Comparison of ENCODE assay signal across 29 cellular contexts in genomic region chr18:62644773-62645172, GRCh38.
"Had no signal": no experiment of that assay in that cellular context is flagged by ENCODE, and none has a peak within 500 bp of the region (broad histone marks: within the 10 kb centered on the region; RNA-seq: fewer than 3 reads in every experiment).

No MANE protein-coding gene starts in this region.

- H3K9me3 ChIP-seq: ascending aorta, colonic mucosa, heart left ventricle had no signal

- H3K4me1 ChIP-seq: ascending aorta, breast epithelium, colonic mucosa had no signal

- H3K36me3 ChIP-seq: ascending aorta, breast epithelium, cardiac muscle cell, colonic mucosa, heart left ventricle had no signal

- DNase-seq: activated CD4-positive, alpha-beta memory T cell treated with anti-CD3 and anti-CD28 coated beads for 36 hours; activated CD4-positive, alpha-beta T cell treated with anti-CD3 and anti-CD28 coated beads for 36 hours; activated CD4-positive, alpha-beta T cell treated with anti-CD3 and anti-CD28 coated beads, Interleukin-2, amount 10 ng/mL, durations not matched to agents 24 days and 14 days; activated CD4-positive, CD25-positive, alpha-beta regulatory T cell; activated CD4-positive, CD25-positive, alpha-beta regulatory T cell treated with anti-CD3 and anti-CD28 coated beads, Interleukin-2, amount 50 U/mL, for 72 hours; activated CD8-positive, alpha-beta memory T cell treated with anti-CD3 and anti-CD28 coated beads, Interleukin-2, amount 10 ng/mL, durations not matched to agents 7 days and 5 days; activated CD8-positive, alpha-beta memory T cell treated with anti-CD3 and anti-CD28 coated beads, Interleukin-2, amount 50 U/mL, for 4 hours; activated CD8-positive, alpha-beta T cell treated with anti-CD3 and anti-CD28 coated beads, Interleukin-2, amount 10 ng/mL, durations not matched to agents 7 days and 5 days; activated effector memory CD4-positive, alpha-beta T cell treated with anti-CD3 and anti-CD28 coated beads, Interleukin-2, amount 50 U/mL, for 16 hours; activated naive CD4-positive, alpha-beta T cell; activated naive CD4-positive, alpha-beta T cell treated with anti-CD3 and anti-CD28 coated beads, Interleukin-2, amount 10 ng/mL, durations not matched to agents 7 days and 5 days; activated naive CD8-positive, alpha-beta T cell treated with anti-CD3 and anti-CD28 coated beads, Interleukin-2, amount 10 ng/mL, durations not matched to agents 7 days and 5 days; activated T-cell treated with anti-CD3 and anti-CD28 coated beads, Interleukin-2, amount 50 U/mL, for 1 hour; activated T-cell treated with anti-CD3 and anti-CD28 coated beads, Interleukin-2, amount 50 U/mL, for 48 hours; central memory CD4-positive, alpha-beta T cell; cerebellar nuclear complex; colonic mucosa; effector CD8-positive, alpha-beta T cell; foreskin fibroblast; heart left ventricle; T-helper 2 cell had no signal

- H3K9me3 Mint-ChIP-seq: activated CD4-positive, alpha-beta memory T cell treated with anti-CD3 and anti-CD28 coated beads for 36 hours; activated CD4-positive, alpha-beta T cell treated with anti-CD3 and anti-CD28 coated beads, Interleukin-2, amount 10 ng/mL, durations not matched to agents 24 days and 14 days; activated naive CD4-positive, alpha-beta T cell treated with anti-CD3 and anti-CD28 coated beads, Interleukin-2, amount 10 ng/mL, durations not matched to agents 7 days and 5 days; activated naive CD4-positive, alpha-beta T cell treated with anti-CD3 and anti-CD28 coated beads, Interleukin-2, amount 50 U/mL, for 72 hours; activated naive CD8-positive, alpha-beta T cell treated with anti-CD3 and anti-CD28 coated beads, Interleukin-2, amount 10 ng/mL, durations not matched to agents 7 days and 5 days; activated T-helper 1 cell treated with anti-CD3 and anti-CD28 coated beads, Interleukin-12 subunit alpha, Interleukin-12 subunit beta, Interleukin-2, Interleukin-4 antibody, amounts not matched to agents 30 ng/mL and 10 ng/mL and 1 ng/mL, durations not matched to agents 14 hours and 24 hours and 36 hours; activated T-helper 2 cell treated with anti-CD3 and anti-CD28 coated beads, Interferon-gamma antibody, Interleukin-2, Interleukin-4, amounts not matched to agents 10 μg/mL and 5 μg/mL and 100 μg/mL, durations not matched to agents 14 hours and 24 hours and 36 hours had no signal

- H3K4me1 Mint-ChIP-seq: activated CD4-positive, alpha-beta T cell treated with anti-CD3 and anti-CD28 coated beads for 36 hours; activated CD4-positive, alpha-beta T cell treated with anti-CD3 and anti-CD28 coated beads, Interleukin-2, amount 10 ng/mL, durations not matched to agents 24 days and 14 days; activated CD8-positive, alpha-beta memory T cell treated with anti-CD3 and anti-CD28 coated beads, Interleukin-2, amount 10 ng/mL, durations not matched to agents 7 days and 5 days; activated naive CD4-positive, alpha-beta T cell treated with anti-CD3 and anti-CD28 coated beads, Interleukin-2, amount 10 ng/mL, durations not matched to agents 7 days and 5 days; activated naive CD8-positive, alpha-beta T cell treated with anti-CD3 and anti-CD28 coated beads, Interleukin-2, amount 10 ng/mL, durations not matched to agents 7 days and 5 days; brain had no signal

- H3K4me3 Mint-ChIP-seq: activated CD4-positive, alpha-beta memory T cell treated with anti-CD3 and anti-CD28 coated beads for 36 hours; activated CD4-positive, alpha-beta T cell treated with anti-CD3 and anti-CD28 coated beads for 36 hours; activated CD4-positive, alpha-beta T cell treated with anti-CD3 and anti-CD28 coated beads, Interleukin-2, amount 10 ng/mL, durations not matched to agents 24 days and 14 days; activated CD8-positive, alpha-beta memory T cell treated with anti-CD3 and anti-CD28 coated beads, Interleukin-2, amount 10 ng/mL, durations not matched to agents 7 days and 5 days; activated CD8-positive, alpha-beta T cell treated with anti-CD3 and anti-CD28 coated beads, Interleukin-2, amount 10 ng/mL, durations not matched to agents 7 days and 5 days; activated naive CD4-positive, alpha-beta T cell treated with anti-CD3 and anti-CD28 coated beads, Interleukin-2, amount 10 ng/mL, durations not matched to agents 7 days and 5 days; activated naive CD8-positive, alpha-beta T cell treated with anti-CD3 and anti-CD28 coated beads, Interleukin-2, amount 10 ng/mL, durations not matched to agents 7 days and 5 days; activated T-helper 1 cell treated with anti-CD3 and anti-CD28 coated beads, Interleukin-12 subunit alpha, Interleukin-12 subunit beta, Interleukin-2, Interleukin-4 antibody, amounts not matched to agents 30 ng/mL and 10 ng/mL and 1 ng/mL, durations not matched to agents 14 hours and 24 hours and 36 hours; brain had no signal

- H3K27me3 ChIP-seq: ascending aorta, breast epithelium, cardiac muscle cell, colonic mucosa, heart left ventricle had no signal

- H3K27ac ChIP-seq: ascending aorta, breast epithelium, cardiac muscle cell, colonic mucosa, epithelial cell of prostate, heart left ventricle had no signal

- H3K27ac Mint-ChIP-seq: activated CD4-positive, alpha-beta memory T cell treated with anti-CD3 and anti-CD28 coated beads for 36 hours; activated CD4-positive, alpha-beta T cell treated with anti-CD3 and anti-CD28 coated beads for 36 hours; activated CD4-positive, alpha-beta T cell treated with anti-CD3 and anti-CD28 coated beads, Interleukin-2, amount 10 ng/mL, durations not matched to agents 24 days and 14 days; activated CD8-positive, alpha-beta memory T cell treated with anti-CD3 and anti-CD28 coated beads, Interleukin-2, amount 10 ng/mL, durations not matched to agents 7 days and 5 days; activated CD8-positive, alpha-beta T cell treated with anti-CD3 and anti-CD28 coated beads, Interleukin-2, amount 10 ng/mL, durations not matched to agents 7 days and 5 days; activated naive CD4-positive, alpha-beta T cell treated with anti-CD3 and anti-CD28 coated beads, Interleukin-2, amount 10 ng/mL, durations not matched to agents 7 days and 5 days; activated naive CD4-positive, alpha-beta T cell treated with anti-CD3 and anti-CD28 coated beads, Interleukin-2, amount 50 U/mL, for 72 hours; activated naive CD8-positive, alpha-beta T cell treated with anti-CD3 and anti-CD28 coated beads, Interleukin-2, amount 10 ng/mL, durations not matched to agents 7 days and 5 days; activated T-helper 1 cell treated with anti-CD3 and anti-CD28 coated beads, Interleukin-12 subunit alpha, Interleukin-12 subunit beta, Interleukin-2, Interleukin-4 antibody, amounts not matched to agents 30 ng/mL and 10 ng/mL and 1 ng/mL, durations not matched to agents 14 hours and 24 hours and 36 hours; activated T-helper 2 cell treated with anti-CD3 and anti-CD28 coated beads, Interferon-gamma antibody, Interleukin-2, Interleukin-4, amounts not matched to agents 10 μg/mL and 5 μg/mL and 100 μg/mL, durations not matched to agents 14 hours and 24 hours and 36 hours; brain had no signal

- H3K4me3 ChIP-seq: ascending aorta, breast epithelium, cardiac muscle cell, colonic mucosa, heart left ventricle had no signal

- H3K27me3 Mint-ChIP-seq: activated CD4-positive, alpha-beta memory T cell treated with anti-CD3 and anti-CD28 coated beads for 36 hours; activated CD4-positive, alpha-beta T cell treated with anti-CD3 and anti-CD28 coated beads for 36 hours had no signal

- H3K36me3 Mint-ChIP-seq: activated CD4-positive, alpha-beta memory T cell treated with anti-CD3 and anti-CD28 coated beads for 36 hours; activated CD8-positive, alpha-beta memory T cell treated with anti-CD3 and anti-CD28 coated beads, Interleukin-2, amount 10 ng/mL, durations not matched to agents 7 days and 5 days; activated naive CD4-positive, alpha-beta T cell treated with anti-CD3 and anti-CD28 coated beads, Interleukin-2, amount 10 ng/mL, durations not matched to agents 7 days and 5 days; activated naive CD4-positive, alpha-beta T cell treated with anti-CD3 and anti-CD28 coated beads, Interleukin-2, amount 50 U/mL, for 72 hours; activated naive CD8-positive, alpha-beta T cell treated with anti-CD3 and anti-CD28 coated beads, Interleukin-2, amount 10 ng/mL, durations not matched to agents 7 days and 5 days; brain had no signal
